In the genomic region with DNA sequence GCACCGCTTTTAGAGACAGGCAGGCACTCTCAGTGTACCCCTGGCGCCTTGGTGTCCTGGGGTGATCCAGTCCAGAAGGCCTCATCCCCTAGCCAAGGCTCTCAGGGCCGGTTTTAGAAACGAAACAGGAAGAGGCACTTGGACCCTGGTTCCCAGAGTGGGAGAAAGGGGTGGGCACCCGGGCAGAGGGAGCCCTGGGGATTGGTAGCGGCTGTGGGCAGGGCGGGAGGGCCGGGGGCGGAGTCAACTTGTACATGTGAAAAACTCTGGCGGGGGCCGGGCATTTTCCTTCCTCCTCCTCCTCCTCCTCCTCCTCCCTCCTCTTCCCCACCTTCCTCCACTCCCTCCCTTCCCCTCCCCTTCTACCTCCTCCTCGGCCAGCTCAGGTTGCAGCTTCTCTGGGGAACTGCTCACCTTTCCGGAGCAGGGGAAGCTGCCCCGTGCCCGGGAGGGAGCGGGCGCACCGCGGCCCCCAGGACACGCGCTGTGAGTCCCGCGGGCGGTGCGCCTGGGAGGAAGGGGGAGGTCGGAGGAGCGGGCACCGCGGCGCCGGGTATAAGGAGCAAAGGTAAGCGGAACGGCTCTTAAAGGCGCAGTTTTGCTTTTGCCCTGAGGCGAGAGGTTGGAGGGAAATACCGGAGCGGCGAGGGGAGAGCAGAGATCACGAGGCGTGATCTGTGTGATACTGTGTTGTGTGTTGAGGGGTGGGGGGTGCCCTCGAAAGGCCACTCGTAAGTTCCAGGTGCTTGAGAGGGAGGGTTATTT, we compare ENCODE assay signal across 8 cellular contexts. TPM values are rescaled to one million over a fixed set of nuclear protein-coding genes. Genes with fewer than 3 reads are reported as not detected.
DNase-seq lines count a peak whose midpoint lies in the region; ATAC-seq, FAIRE-seq and TF ChIP-seq lines count a peak whose summit lies in the region.

A gene (plus strand): TSS at position 359 of the 765 bp plus-strand sequence. CDS start 18,499 bp downstream, outside the sequence.

- no peaks in the 10 kb centered on the region for H3K27me3 ChIP-seq in CD4-positive, alpha-beta T cell (ENCODE audit: control insufficient read depth, insufficient read depth, low read length)
- H3K27me3 ChIP-seq in astrocyte (ENCODE audit: insufficient read depth, low read length), result peaks cover 22% of the 10 kb centered on the region
- no peaks in the 10 kb centered on the region for H3K27me3 ChIP-seq in rectal smooth muscle tissue (ENCODE audit: control insufficient read depth, insufficient read depth, low read length)

- no peaks in the 10 kb centered on the region for H3K36me3 Mint-ChIP-seq in CD4-positive, alpha-beta T cell (ENCODE audit: low read depth)
- no peaks in the 10 kb centered on the region for H3K36me3 Mint-ChIP-seq in astrocyte (ENCODE audit: low read depth, unreplicated experiment)

- H3K4me2 ChIP-seq in astrocyte (ENCODE audit: low read length), result peak within 1 kb of the TSS; percentile 87

- H2AFZ ChIP-seq in astrocyte (ENCODE audit: low read depth, low read length), result peak within 1 kb of the TSS; percentile 78

- H3K27me3 Mint-ChIP-seq in CD4-positive, alpha-beta T cell, result no peaks in the 10 kb centered on the region
- peaks cover 10% of the 10 kb centered on the region for H3K27me3 Mint-ChIP-seq in astrocyte (ENCODE audit: low read depth, unreplicated experiment)

- no peak for TF ChIP-seq CTCF in CD4-positive, alpha-beta T cell (IDR thresholded peaks at IDR 0.05)
- no peak for TF ChIP-seq CTCF in LNCaP clone FGC (IDR thresholded peaks at IDR 0.05; ENCODE audit: control insufficient read depth, extremely low read depth, insufficient read depth)
- TF ChIP-seq CTCF in RWPE1 (conservative IDR thresholded peaks at IDR 0.05; ENCODE audit: low read depth), result no peak
- TF ChIP-seq CTCF in astrocyte (IDR thresholded peaks at IDR 0.05; ENCODE audit: insufficient read depth, low read depth, low read length), result no peak

- FAIRE-seq in astrocyte (lab: Jason Lieb, UNC), result no peak

- peaks cover 14% of the 10 kb centered on the region for H3K4me1 Mint-ChIP-seq in CD4-positive, alpha-beta T cell (ENCODE audit: low read depth)
- H3K4me1 Mint-ChIP-seq in astrocyte (ENCODE audit: low read depth, unreplicated experiment), result peaks cover 12% of the 10 kb centered on the region

- intact Hi-C loops in CD4-positive, alpha-beta T cell (cut with DNase I, micrococcal nuclease), result no loop called here

- peak within 1 kb of the TSS; percentile 82 for H3K4me3 Mint-ChIP-seq in CD4-positive, alpha-beta T cell
- H3K4me3 Mint-ChIP-seq in astrocyte (ENCODE audit: unreplicated experiment), result peak within 1 kb of the TSS; percentile 87

- no peaks in the 10 kb centered on the region for H3K9me3 Mint-ChIP-seq in CD4-positive, alpha-beta T cell
- no peaks in the 10 kb centered on the region for H3K9me3 Mint-ChIP-seq in astrocyte (ENCODE audit: unreplicated experiment)

- H3K4me3 ChIP-seq in LNCaP clone FGC (ENCODE audit: low read depth, low read length) (peak within 1 kb of the TSS; percentile 53), astrocyte (ENCODE audit: insufficient read depth, low read depth, low read length) (peak within 1 kb of the TSS; percentile 46), rectal smooth muscle tissue (ENCODE audit: low read length) (peak within 1 kb of the TSS; percentile 86)

- ATAC-seq in CD4-positive, alpha-beta T cell (ENCODE audit: poor library complexity), result peak; percentile 77
- no peak for ATAC-seq in HG03342 (IDR thresholded peaks at IDR 0.05; ENCODE audit: unreplicated experiment)

- no peak within 1 kb of the TSS for H3K27ac Mint-ChIP-seq in CD4-positive, alpha-beta T cell
- H3K27ac Mint-ChIP-seq in astrocyte (ENCODE audit: unreplicated experiment), result peak within 1 kb of the TSS; percentile 77

- DNase-seq in CD4-positive, alpha-beta T cell, result peak in 9 of 10 experiments; percentile 11 to 51 (median 26)
- DNase-seq in LNCaP clone FGC (ENCODE audit: low read depth), result no peak
- DNase-seq in RWPE1 (ENCODE audit: low spot score), result peak; percentile 84
- no peak for DNase-seq in astrocyte (ENCODE audit: low read depth)
- peak in 49 of 51 donors; percentile 18 to 96 (median 84) for DNase-seq in hypothalamus (lab: John Stamatoyannopoulos, UW)
- DNase-seq in dedifferentiated amniotic fluid mesenchymal stem cell (ENCODE audit: extremely low spot score), result no peak

- peak within 1 kb of the TSS; percentile 21 for H3K9ac ChIP-seq in astrocyte (ENCODE audit: low read length)
- H3K9ac ChIP-seq in rectal smooth muscle tissue (ENCODE audit: low read length), result peak within 1 kb of the TSS; percentile 64

- no peaks in the 10 kb centered on the region for H3K79me2 ChIP-seq in astrocyte (ENCODE audit: insufficient read depth, low read length)

- H3K9me3 ChIP-seq in CD4-positive, alpha-beta T cell (ENCODE audit: control insufficient read depth, low read length), result no peaks in the 10 kb centered on the region
- H3K9me3 ChIP-seq in astrocyte (ENCODE audit: insufficient read depth, low read depth, low read length), result peaks cover 2% of the 10 kb centered on the region

- POLR2A ChIA-PET in CD4-positive, alpha-beta T cell (lab: Charles Lee), result interaction anchor here (0.6 kb wide), 1 partner anchor 303 kb away, joined by 3 read pairs; no protein-coding TSS in a partner anchor
- POLR2A ChIA-PET in RWPE1 (lab: Yijun Ruan, JAX; ENCODE audit: low non-redundant PET), result interaction anchor here (0.6 kb wide), 1 partner anchor 234 kb away, joined by 5 read pairs; no protein-coding TSS in a partner anchor

- H4K20me1 ChIP-seq in astrocyte (ENCODE audit: insufficient read depth, low read length), result no peaks in the 10 kb centered on the region

- H3K4me1 ChIP-seq in astrocyte (ENCODE audit: insufficient read depth, low read length) (peaks cover 5% of the 10 kb centered on the region), rectal smooth muscle tissue (ENCODE audit: control insufficient read depth, insufficient read depth, low read length) (peaks cover 8% of the 10 kb centered on the region)

- no peak within 1 kb of the TSS for H3K27ac ChIP-seq in CD4-positive, alpha-beta T cell (ENCODE audit: low read depth, low read length)
- H3K27ac ChIP-seq in RWPE1, result peak within 1 kb of the TSS; percentile 86
- H3K27ac ChIP-seq in astrocyte (ENCODE audit: low read depth, low read length), result no peak within 1 kb of the TSS
- peak within 1 kb of the TSS; percentile 33 for H3K27ac ChIP-seq in rectal smooth muscle tissue (ENCODE audit: low read depth, low read length)

- CTCF ChIA-PET in CD4-positive, alpha-beta T cell (lab: Charles Lee), result interaction anchor here (1.1 kb wide), 1 partner anchor 18 kb away, joined by 3 read pairs; no protein-coding TSS in a partner anchor
- CTCF ChIA-PET in RWPE1 (lab: Yijun Ruan, JAX), result interaction anchor here (0.6 to 1.3 kb wide), 5 partner anchors 20 to 129 kb away, joined by 3 to 4 read pairs (median 3); no protein-coding TSS in a partner anchor

- H3K36me3 ChIP-seq in astrocyte (ENCODE audit: insufficient read depth, low read length), result no peaks in the 10 kb centered on the region
- no peaks in the 10 kb centered on the region for H3K36me3 ChIP-seq in rectal smooth muscle tissue (ENCODE audit: control insufficient read depth, insufficient read depth, low read length)

RNA-seq across cellular contexts. Expression of the gene that starts here (rescaled TPM):
- 1 to 10 TPM; 1.6 to 2.7 TPM for total RNA-seq in CD4-positive, alpha-beta T cell
- total RNA-seq in astrocyte, result 15.7 and 17.8 TPM in 2 replicates

Comparison
In these comparisons a context has a peak if more than half of its experiments do, and no peak if none do; other contexts are left out.
1. DNase-seq: peak in CD4-positive, alpha-beta T cell (9 of 10), RWPE1 (single experiment) and hypothalamus (49 of 51); none in LNCaP clone FGC (single experiment), astrocyte (single experiment) and dedifferentiated amniotic fluid mesenchymal stem cell (single experiment).
2. H3K27ac ChIP-seq: peak in RWPE1 (single experiment) and rectal smooth muscle tissue (single experiment); none in CD4-positive, alpha-beta T cell (single experiment) and astrocyte (single experiment).
3. Peak in every context shown above with its lines, with median percentiles within 50 percentile points of each other: H3K4me3 ChIP-seq.